In genomic region chr10:6499974-6500373, GRCh38 we compare ENCODE assay signal across 25 cellular contexts.
"Had no signal": no experiment of that assay in that cellular context is flagged by ENCODE, and none has a peak within 500 bp of the region (broad histone marks: within the 10 kb centered on the region; RNA-seq: fewer than 3 reads in every experiment).

No MANE protein-coding gene starts in this region.

- H3K4me2 ChIP-seq: smooth muscle cell had no signal

- ATAC-seq: left ventricle myocardium superior; sciatic nerve; stimulated activated naive B cell treated with anti-CD40 and anti-IgM and Interleukin-4, amounts not matched to agents 10 μg/mL and 1 μg/mL and 100 μg/mL, for 72 hours had no signal

- H3K4me1 Mint-ChIP-seq: nephron progenitor cell had no signal

- H3K4me1 ChIP-seq: stomach, vagina had no signal

- H3K27ac Mint-ChIP-seq: dendritic cell treated with granulocyte-macrophage colony-stimulating factor and Interleukin-4, amounts not matched to agents 40 ng/mL and 50 ng/mL, for 4 days; naive B cell; nephron progenitor cell; stimulated activated naive B cell treated with anti-CD40 and anti-IgM and Interleukin-4, amounts not matched to agents 10 μg/mL and 1 μg/mL and 100 μg/mL, for 72 hours had no signal

- H3K9me3 Mint-ChIP-seq: central memory CD8-positive, alpha-beta T cell; dendritic cell treated with granulocyte-macrophage colony-stimulating factor and Interleukin-4, amounts not matched to agents 40 ng/mL and 50 ng/mL, for 4 days; nephron progenitor cell had no signal

- H3K4me3 ChIP-seq: esophagus squamous epithelium, smooth muscle cell, stomach, thyroid gland, upper lobe of left lung, vagina had no signal

- H3K36me3 ChIP-seq: esophagus squamous epithelium, neutrophil, stomach, vagina had no signal

- H3K4me3 Mint-ChIP-seq: central memory CD8-positive, alpha-beta T cell; dendritic cell treated with granulocyte-macrophage colony-stimulating factor and Interleukin-4, amounts not matched to agents 40 ng/mL and 50 ng/mL, for 4 days; naive B cell; nephron progenitor cell; stimulated activated naive B cell treated with anti-CD40 and anti-IgM and Interleukin-4, amounts not matched to agents 10 μg/mL and 1 μg/mL and 100 μg/mL, for 72 hours had no signal

- H3K27me3 ChIP-seq: neutrophil, stomach, thyroid gland, upper lobe of left lung, vagina had no signal

- DNase-seq: activated CD4-positive, alpha-beta T cell treated with anti-CD3 and anti-CD28 coated beads for 4 hours; activated CD4-positive, alpha-beta T cell treated with anti-CD3 and anti-CD28 coated beads, Interleukin-2, amount 50 U/mL, for 4 hours; activated CD4-positive, CD25-positive, alpha-beta regulatory T cell; activated effector memory CD4-positive, alpha-beta T cell treated with Interleukin-2 at 50 U/mL for 16 hours; activated naive CD4-positive, alpha-beta T cell treated with Interleukin-2 at 50 U/mL for 16 hours; esophagus squamous epithelium; foreskin melanocyte; glutamatergic neuron; islet precursor cell; left ventricle myocardium superior; naive B cell; nephron progenitor cell; retina; stimulated activated CD4-positive, alpha-beta T cell treated with anti-CD3 and anti-CD28 coated beads, Interleukin-2, amount 100 ng/mL, for 24 hours; stimulated activated naive B cell treated with anti-CD40 and anti-IgM and Interleukin-4, amounts not matched to agents 10 μg/mL and 1 μg/mL and 100 μg/mL, for 72 hours; stomach; T-helper 1 cell; thyroid gland; upper lobe of left lung had no signal

- H3K27me3 Mint-ChIP-seq: central memory CD8-positive, alpha-beta T cell; dendritic cell treated with granulocyte-macrophage colony-stimulating factor and Interleukin-4, amounts not matched to agents 40 ng/mL and 50 ng/mL, for 4 days had no signal

- H3K27ac ChIP-seq: esophagus squamous epithelium, neutrophil, stomach, thyroid gland, upper lobe of left lung, vagina had no signal

- H3K36me3 Mint-ChIP-seq: naive B cell had no signal

- H3K9me3 ChIP-seq: esophagus squamous epithelium, neutrophil, stomach, thyroid gland, upper lobe of left lung, vagina had no signal
